ENCODE assay signal across 8 cellular contexts in the genomic region with DNA sequence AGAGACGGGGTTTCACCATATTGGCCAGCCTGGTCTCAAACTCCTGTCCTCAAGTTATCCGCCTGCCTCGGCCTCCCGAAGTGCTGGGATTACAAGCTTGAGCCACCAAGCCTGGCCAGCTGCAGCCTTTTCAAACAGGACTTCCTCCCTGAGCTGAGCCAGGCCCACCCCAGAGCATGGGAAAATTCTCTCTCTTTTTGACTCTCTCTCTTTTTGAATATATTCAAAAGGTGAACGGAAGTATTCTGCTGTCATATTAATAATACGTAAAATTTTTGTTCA. TPM values are rescaled to one million over a fixed set of nuclear protein-coding genes. Genes with fewer than 3 reads are reported as not detected.
DNase-seq lines count a peak whose midpoint lies in the region; ATAC-seq and TF ChIP-seq lines count a peak whose summit lies in the region.

No MANE protein-coding gene starts in this region.

- H3K4me3 Mint-ChIP-seq in type B pancreatic cell: peak overlapping the region; percentile 96

- peak; percentile 14 for ATAC-seq in Right ventricle myocardium superior (ENCODE audit: poor library complexity)
- ATAC-seq in lung (ENCODE audit: insufficient read depth, low FRiP score): no peak
- ATAC-seq in GM18868 (IDR thresholded peaks at IDR 0.05; ENCODE audit: unreplicated experiment): no peak

- H3K4me1 ChIP-seq in lung (ENCODE audit: control insufficient read depth in 2 of 2, insufficient read depth in 2 of 2, low read length in 2 of 2): peaks cover 0 to 4% of the 10 kb centered on the region in 2 donors

- intact Hi-C loops in Right ventricle myocardium superior (cut with DNase I) (no loop called here), cardiac septum (cut with DNase I) (loop anchor here (5.0 kb wide), 3 partner anchors 45 to 160 kb away; a partner anchor contains a TSS)

- H3K9me3 ChIP-seq in lung (ENCODE audit: control insufficient read depth in 2 of 2, insufficient read depth in 1 of 2, low read length in 1 of 2): peaks cover 0 to 11% of the 10 kb centered on the region in 2 donors

- in situ Hi-C loops in astrocyte of the cerebellum (cut with HindIII; ENCODE audit: low sequenced_read_pairs): no loop called here

- H3K27me3 Mint-ChIP-seq in type B pancreatic cell: no peaks in the 10 kb centered on the region

- no peaks in the 10 kb centered on the region for H3K36me3 ChIP-seq in lung (ENCODE audit: control insufficient read depth in 2 of 2, insufficient read depth in 2 of 2, low read length in 2 of 2)

- peak overlapping the region; percentile 76 to 85 for H3K27ac ChIP-seq in lung (ENCODE audit: low read depth in 1 of 2, low read length in 1 of 2)

- H3K4me1 Mint-ChIP-seq in type B pancreatic cell (ENCODE audit: unreplicated experiment): no peaks in the 10 kb centered on the region

- H3K36me3 Mint-ChIP-seq in type B pancreatic cell: peaks cover 22% of the 10 kb centered on the region

- DNase-seq in Right ventricle myocardium superior (no peak), cardiac septum (ENCODE audit: low spot score) (no peak), astrocyte of the cerebellum (ENCODE audit: low read depth) (no peak), lung (ENCODE audit: low spot score) (no peak), type B pancreatic cell (ENCODE audit: extremely low spot score, unreplicated experiment) (no peak), SHP77 treated with DMSO at 0.1 percent for 48 hours (lab: John Stamatoyannopoulos, UW) (no peak), NCI-H1092 treated with DMSO at 0.1 percent for 48 hours (lab: John Stamatoyannopoulos, UW) (no peak)

- H3K9me3 Mint-ChIP-seq in type B pancreatic cell: peaks cover 16% of the 10 kb centered on the region

- TF ChIP-seq CTCF in astrocyte of the cerebellum (IDR thresholded peaks at IDR 0.05; ENCODE audit: low read depth, low read length, missing control alignments) (no peak), lung (IDR thresholded peaks at IDR 0.05; ENCODE audit: control extremely low read depth, extremely low read depth) (no peak), type B pancreatic cell (conservative IDR thresholded peaks at IDR 0.05) (no peak)

- H3K4me3 ChIP-seq in astrocyte of the cerebellum (ENCODE audit: low read depth, low read length) (peak overlapping the region; percentile 60), lung (peak overlapping the region; percentile 42)

- WGBS in lung, 2 donors: 20 to 28% methylated on average over 6 of the region's 6 CpGs

- no peaks in the 10 kb centered on the region for H3K27me3 ChIP-seq in lung (ENCODE audit: control insufficient read depth, insufficient read depth)

- peak overlapping the region; percentile 66 for H3K27ac Mint-ChIP-seq in type B pancreatic cell

RNA-seq across cellular contexts. Expression of a gene that starts 0.5 kb away (rescaled TPM):
- total RNA-seq in Right ventricle myocardium superior (8.1 TPM), cardiac septum (18.2 TPM), lung (10 to 100 TPM; 18.8 to 59.4 TPM), type B pancreatic cell (ENCODE audit: low replicate concordance) (11.8 and 15.5 TPM in 2 replicates)
- 1 to 10 TPM; 4.6 to 5.5 TPM for polyA plus RNA-seq in lung

RNA-seq across cellular contexts. Expression of a gene that starts 43.6 kb away (rescaled TPM):
- total RNA-seq in Right ventricle myocardium superior (6.6 TPM), cardiac septum (8.9 TPM), lung (10 to 100 TPM in 1 of 2 donors, 1 to 10 TPM in 1; 6.1 to 13.5 TPM), type B pancreatic cell (ENCODE audit: low replicate concordance) (22.6 and 36.6 TPM in 2 replicates)
- polyA plus RNA-seq in lung: 1 to 10 TPM; 2.7 to 3.5 TPM
